ENCODE assay signal across 19 cellular contexts in genomic region chr17:57329380-57330214, GRCh38.
DNase-seq lines count a peak whose midpoint lies in the region; ATAC-seq and TF ChIP-seq lines count a peak whose summit lies in the region.
"Had no signal": no experiment of that assay in that cellular context is flagged by ENCODE, and none has a peak within 500 bp of the region (broad histone marks: within the 10 kb centered on the region; RNA-seq: fewer than 3 reads in every experiment).

No MANE protein-coding gene starts in this region.

- peaks cover 0 to 3% of the 10 kb centered on the region in 2 experiments; a peak in 2 of 3 replicates for H3K36me3 ChIP-seq in HEK293 (ENCODE audit: control insufficient read depth in 2 of 2, insufficient read depth in 1 of 2, low read length in 2 of 2)
- no peaks in the 10 kb centered on the region for H3K36me3 ChIP-seq in right atrium auricular region

- H3K9me3 ChIP-seq in HEK293 (ENCODE audit: control insufficient read depth, insufficient read depth, low read depth, low read length) (no peaks in the 10 kb centered on the region), right atrium auricular region (no peaks in the 10 kb centered on the region)
- H3K9me3 ChIP-seq: spleen had no signal

- no peaks in the 10 kb centered on the region for H3K27me3 ChIP-seq in right atrium auricular region
- H3K27me3 ChIP-seq: spleen had no signal

- H3K4me3 ChIP-seq in HEK293 (ENCODE audit: low read depth, low read length) = no peak overlapping the region
- no peak overlapping the region for H3K4me3 ChIP-seq in choroid plexus epithelial cell (ENCODE audit: low read depth, low read length)
- no peak overlapping the region for H3K4me3 ChIP-seq in right atrium auricular region
- H3K4me3 ChIP-seq: GM12878, lung, SK-N-MC, spleen had no signal

- no peak overlapping the region for H3K4me3 Mint-ChIP-seq in progenitor cell of endocrine pancreas (ENCODE audit: low read depth)
- no peak overlapping the region for H3K4me3 Mint-ChIP-seq in stimulated activated memory B cell treated with anti-CD40 and anti-IgM and Interleukin-4, amounts not matched to agents 10 μg/mL and 1 μg/mL and 100 μg/mL, for 72 hours
- H3K4me3 Mint-ChIP-seq: activated CD4-positive, alpha-beta memory T cell treated with anti-CD3 and anti-CD28 coated beads, Interleukin-2, amount 10 ng/mL, durations not matched to agents 7 days and 5 days; activated T-helper 17 cell treated with anti-CD3 and anti-CD28 coated beads, Interleukin-2, amount 50 U/mL, for 72 hours; CD4-positive, alpha-beta memory T cell; H9; stimulated activated naive CD8-positive, alpha-beta T cell treated with anti-CD3 and anti-CD28 coated beads, Interleukin-15, amount 100 ng/mL, for 72 hours had no signal

- H3K27ac Mint-ChIP-seq in progenitor cell of endocrine pancreas = no peak overlapping the region
- H3K27ac Mint-ChIP-seq in stimulated activated memory B cell treated with anti-CD40 and anti-IgM and Interleukin-4, amounts not matched to agents 10 μg/mL and 1 μg/mL and 100 μg/mL, for 72 hours = no peak overlapping the region
- H3K27ac Mint-ChIP-seq: activated CD4-positive, alpha-beta memory T cell treated with anti-CD3 and anti-CD28 coated beads, Interleukin-2, amount 10 ng/mL, durations not matched to agents 7 days and 5 days; CD4-positive, alpha-beta memory T cell; stimulated activated naive CD8-positive, alpha-beta T cell treated with anti-CD3 and anti-CD28 coated beads, Interleukin-15, amount 100 ng/mL, for 72 hours had no signal

- peaks cover 4% of the 10 kb centered on the region for H3K4me1 ChIP-seq in HEK293 (ENCODE audit: control insufficient read depth, insufficient read depth, low read length)
- peaks cover 0 to 17% of the 10 kb centered on the region in 2 donors for H3K4me1 ChIP-seq in right atrium auricular region

- H3K27me3 Mint-ChIP-seq in progenitor cell of endocrine pancreas = no peaks in the 10 kb centered on the region
- H3K27me3 Mint-ChIP-seq in stimulated activated memory B cell treated with anti-CD40 and anti-IgM and Interleukin-4, amounts not matched to agents 10 μg/mL and 1 μg/mL and 100 μg/mL, for 72 hours = no peaks in the 10 kb centered on the region
- H3K27me3 Mint-ChIP-seq: activated CD4-positive, alpha-beta memory T cell treated with anti-CD3 and anti-CD28 coated beads, Interleukin-2, amount 10 ng/mL, durations not matched to agents 7 days and 5 days; activated T-helper 17 cell treated with anti-CD3 and anti-CD28 coated beads, Interleukin-2, amount 50 U/mL, for 72 hours; CD4-positive, alpha-beta memory T cell; stimulated activated naive CD8-positive, alpha-beta T cell treated with anti-CD3 and anti-CD28 coated beads, Interleukin-15, amount 100 ng/mL, for 72 hours had no signal

- H3K9me3 Mint-ChIP-seq in progenitor cell of endocrine pancreas (ENCODE audit: low read depth) = no peaks in the 10 kb centered on the region
- no peaks in the 10 kb centered on the region for H3K9me3 Mint-ChIP-seq in stimulated activated memory B cell treated with anti-CD40 and anti-IgM and Interleukin-4, amounts not matched to agents 10 μg/mL and 1 μg/mL and 100 μg/mL, for 72 hours
- H3K9me3 Mint-ChIP-seq: activated CD4-positive, alpha-beta memory T cell treated with anti-CD3 and anti-CD28 coated beads, Interleukin-2, amount 10 ng/mL, durations not matched to agents 7 days and 5 days; activated T-helper 17 cell treated with anti-CD3 and anti-CD28 coated beads, Interleukin-2, amount 50 U/mL, for 72 hours; H9; stimulated activated naive CD8-positive, alpha-beta T cell treated with anti-CD3 and anti-CD28 coated beads, Interleukin-15, amount 100 ng/mL, for 72 hours had no signal

- DNase-seq in choroid plexus epithelial cell (ENCODE audit: low read depth) (peak; percentile 31), right atrium auricular region (ENCODE audit: low spot score) (no peak), sciatic nerve (ENCODE audit: low spot score) (no peak), progenitor cell of endocrine pancreas (ENCODE audit: low spot score, unreplicated experiment) (no peak), GM10266 (ENCODE audit: extremely low spot score) (no peak)
- DNase-seq: activated CD4-positive, alpha-beta memory T cell treated with anti-CD3 and anti-CD28 coated beads, Interleukin-2, amount 10 ng/mL, durations not matched to agents 7 days and 5 days; anterior cingulate cortex; CD4-positive, alpha-beta memory T cell; EL; H9; spleen; stimulated activated naive CD8-positive, alpha-beta T cell treated with anti-CD3 and anti-CD28 coated beads, Interleukin-15, amount 100 ng/mL, for 72 hours had no signal

- ATAC-seq in sciatic nerve (peak; percentile 86), GM18909 (IDR thresholded peaks at IDR 0.05; ENCODE audit: poor library complexity, unreplicated experiment) (no peak)
- ATAC-seq in stimulated activated memory B cell treated with anti-CD40 and anti-IgM and Interleukin-4, amounts not matched to agents 10 μg/mL and 1 μg/mL and 100 μg/mL, for 72 hours = no peak
- ATAC-seq: activated T-helper 17 cell treated with anti-CD3 and anti-CD28 coated beads, Interleukin-2, amount 50 U/mL, for 72 hours; GM12878; stimulated activated naive CD8-positive, alpha-beta T cell treated with anti-CD3 and anti-CD28 coated beads, Interleukin-15, amount 100 ng/mL, for 72 hours had no signal

- POLR2A ChIA-PET in HEK293 (lab: Yijun Ruan, JAX) = no interaction called here

- intact Hi-C loops in sciatic nerve (cut with DNase I) = no loop called here

- peaks cover 12% of the 10 kb centered on the region for H3K36me3 Mint-ChIP-seq in progenitor cell of endocrine pancreas (ENCODE audit: insufficient read depth)
- H3K36me3 Mint-ChIP-seq in stimulated activated memory B cell treated with anti-CD40 and anti-IgM and Interleukin-4, amounts not matched to agents 10 μg/mL and 1 μg/mL and 100 μg/mL, for 72 hours = peaks cover 25% of the 10 kb centered on the region

- H3K4me1 Mint-ChIP-seq in progenitor cell of endocrine pancreas (ENCODE audit: low read depth) = peaks cover 28% of the 10 kb centered on the region
- H3K4me1 Mint-ChIP-seq in stimulated activated memory B cell treated with anti-CD40 and anti-IgM and Interleukin-4, amounts not matched to agents 10 μg/mL and 1 μg/mL and 100 μg/mL, for 72 hours = peaks cover 27% of the 10 kb centered on the region

- CTCF ChIA-PET in HEK293 (lab: Yijun Ruan, JAX) = no interaction called here

- no peak for TF ChIP-seq CTCF in HEK293 (tag by site-specific recombination; IDR thresholded peaks at IDR 0.05)
- no peak for TF ChIP-seq CTCF in choroid plexus epithelial cell (conservative IDR thresholded peaks at IDR 0.05; ENCODE audit: low read depth, low read length)
- no peak for TF ChIP-seq CTCF in right atrium auricular region (IDR thresholded peaks at IDR 0.05)
- TF ChIP-seq CTCF in progenitor cell of endocrine pancreas (IDR thresholded peaks at IDR 0.05; ENCODE audit: unreplicated experiment) = no peak
- no peak for TF ChIP-seq CTCF in GM10266 (IDR thresholded peaks at IDR 0.05; ENCODE audit: control insufficient read depth, insufficient read depth, low read depth, missing control alignments)

- H3K27ac ChIP-seq in HEK293 (ENCODE audit: extremely low read depth, low read depth, low read length) = no peak overlapping the region
- peak overlapping the region; percentile 38 to 56 for H3K27ac ChIP-seq in right atrium auricular region
- H3K27ac ChIP-seq: SK-N-MC had no signal

TF ChIP-seq in HEK293, 187 proteins besides CTCF, POLR2A, EP300 and RAD21:
- TF ChIP-seq ZNF626 (tag by site-specific recombination; IDR thresholded peaks at IDR 0.05) (no peak), ZFHX2 (tag by site-specific recombination; conservative IDR thresholded peaks at IDR 0.05) (peak; percentile 69), EGR2 (tag by site-specific recombination; IDR thresholded peaks at IDR 0.05; ENCODE audit: low read depth) (peak; percentile 41; the same call in 1 of the 2 replicates), SP7 (tag by site-specific recombination; IDR thresholded peaks at IDR 0.05) (no peak), SALL2 (tag by site-specific recombination; IDR thresholded peaks at IDR 0.05; ENCODE audit: borderline replicate concordance) (no peak), ZNF596 (tag by site-specific recombination; IDR thresholded peaks at IDR 0.05) (no peak), ZNF274 (IDR thresholded peaks at IDR 0.05; ENCODE audit: low read length) (no peak), ZNF274 (tag by site-specific recombination; IDR thresholded peaks at IDR 0.05; ENCODE audit: borderline replicate concordance) (no peak), KLF7 (tag by site-specific recombination; IDR thresholded peaks at IDR 0.05; ENCODE audit: borderline replicate concordance) (no peak), ELK4 (IDR thresholded peaks at IDR 0.05; ENCODE audit: borderline replicate concordance, low read depth, low read length) (no peak), ZNF184 (tag by site-specific recombination; IDR thresholded peaks at IDR 0.05) (no peak)
